In the genomic region with DNA sequence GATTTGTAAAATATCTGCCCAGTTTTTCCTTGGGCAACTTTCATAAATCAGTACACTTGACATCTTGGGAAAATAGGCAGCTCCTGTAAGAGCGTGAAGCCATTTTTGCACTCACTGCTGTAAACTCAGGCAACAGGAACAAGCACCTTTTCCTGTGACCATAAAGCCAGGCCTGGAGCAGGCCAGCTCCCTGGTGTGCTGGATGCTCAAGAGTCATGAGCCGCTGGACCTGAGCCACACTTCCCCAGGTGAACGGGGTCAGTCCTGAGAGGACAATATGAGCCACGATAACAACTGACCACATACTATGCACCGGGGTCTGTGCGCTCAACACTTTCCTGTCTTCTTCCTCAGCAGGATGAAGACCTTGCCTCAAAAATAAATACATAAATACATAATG, we compare ENCODE assay signal across 19 cellular contexts.
DNase-seq lines count a peak whose midpoint lies in the region; ATAC-seq and TF ChIP-seq lines count a peak whose summit lies in the region.
"Had no signal": no experiment of that assay in that cellular context is flagged by ENCODE, and none has a peak within 500 bp of the region (broad histone marks: within the 10 kb centered on the region; RNA-seq: fewer than 3 reads in every experiment).

No MANE protein-coding gene starts in this region.

- peaks cover 3% of the 10 kb centered on the region for H3K9me3 ChIP-seq in left ventricle myocardium inferior (replicated peaks)
- no peaks in the 10 kb centered on the region for H3K9me3 ChIP-seq in OCI-LY7 (ENCODE audit: low read length)
- H3K9me3 ChIP-seq in thymus (ENCODE audit: control insufficient read depth) = no peaks in the 10 kb centered on the region
- H3K9me3 ChIP-seq in adrenal gland (replicated peaks in 1 of 3) = no peaks in the 10 kb centered on the region
- H3K9me3 ChIP-seq: A549 had no signal

- POLR2A ChIA-PET in OCI-LY7 (lab: Charles Lee) = interaction anchor here (0.6 to 1.0 kb wide), 2 partner anchors 39 to 48 kb away, joined by 3 to 5 read pairs; no protein-coding TSS in a partner anchor

- peak overlapping the region; percentile 91; the same call in 1 of the 2 replicates for H2AFZ ChIP-seq in OCI-LY7 (ENCODE audit: low read length)

- H3K9me2 ChIP-seq in OCI-LY7 (ENCODE audit: insufficient read depth, low read length) = no peaks in the 10 kb centered on the region

- TF ChIP-seq POLR2A in adrenal gland (IDR thresholded peaks at IDR 0.05) = no peak

- peak overlapping the region; percentile 76 for H3K27ac ChIP-seq in left ventricle myocardium inferior (replicated peaks)
- H3K27ac ChIP-seq in OCI-LY7 (ENCODE audit: low read depth, low read length, poor library complexity, severe bottlenecking) = no peak overlapping the region
- peak overlapping the region; percentile 55 for H3K27ac ChIP-seq in thymus (ENCODE audit: low read depth)
- no peak overlapping the region for H3K27ac ChIP-seq in adrenal gland
- H3K27ac ChIP-seq: HL-60 had no signal

- H3K36me3 Mint-ChIP-seq in activated naive CD4-positive, alpha-beta T cell treated with anti-CD3 and anti-CD28 coated beads, Interleukin-2, amount 50 U/mL, for 72 hours = no peaks in the 10 kb centered on the region
- H3K36me3 Mint-ChIP-seq: CD14-positive monocyte, IgD-negative memory B cell had no signal

- no peaks in the 10 kb centered on the region for H4K20me1 ChIP-seq in OCI-LY7 (ENCODE audit: insufficient read depth, low read length)

- no peak for DNase-seq in left ventricle myocardium inferior
- no peak for DNase-seq in cardiac septum (ENCODE audit: low spot score)
- no peak for DNase-seq in OCI-LY7 (ENCODE audit: low spot score)
- DNase-seq in left kidney (ENCODE audit: low read depth, low spot score) = peak; percentile 26
- no peak for DNase-seq in activated naive CD4-positive, alpha-beta T cell treated with anti-CD3 and anti-CD28 coated beads, Interleukin-2, amount 50 U/mL, for 72 hours (ENCODE audit: low spot score in 2 of 2)
- no peak for DNase-seq in adrenal gland
- no peak for DNase-seq in activated CD4-positive, alpha-beta T cell treated with anti-CD3 and anti-CD28 coated beads, Interleukin-2, amount 50 U/mL, for 1 hour
- DNase-seq: DMS79, HFFc6, NCI-H1105, NCI-H2081, NCI-H446 treated with DMSO at 0.1 percent for 48 hours, SHP77 treated with DMSO at 0.1 percent for 48 hours had no signal

- intact Hi-C loops in left ventricle myocardium inferior (cut with micrococcal nuclease) (no loop called here), cardiac septum (cut with DNase I) (no loop called here), OCI-LY7 (cut with micrococcal nuclease; ENCODE audit: unreplicated experiment) (no loop called here), adrenal gland (cut with DNase I) (no loop called here)

- ATAC-seq in activated naive CD4-positive, alpha-beta T cell treated with anti-CD3 and anti-CD28 coated beads, Interleukin-2, amount 50 U/mL, for 72 hours = no peak
- ATAC-seq: SK-N-SH treated with all-trans-retinoic acid at 6 μM for 48 hours had no signal

- H3K27me3 ChIP-seq in left ventricle myocardium inferior (ENCODE audit: low read depth) (peaks cover 10% of the 10 kb centered on the region), thymus (ENCODE audit: control insufficient read depth, insufficient read depth) (no peaks in the 10 kb centered on the region), adrenal gland (no peaks in the 10 kb centered on the region)

- H3K36me3 ChIP-seq in left ventricle myocardium inferior (no peaks in the 10 kb centered on the region), OCI-LY7 (ENCODE audit: insufficient read depth, low read length) (no peaks in the 10 kb centered on the region), thymus (ENCODE audit: control insufficient read depth, insufficient read depth) (no peaks in the 10 kb centered on the region), adrenal gland (replicated peaks in 1 of 2) (no peaks in the 10 kb centered on the region)

- peaks cover 27% of the 10 kb centered on the region for H3K4me1 ChIP-seq in left ventricle myocardium inferior
- peaks cover 17% of the 10 kb centered on the region for H3K4me1 ChIP-seq in OCI-LY7 (ENCODE audit: insufficient read depth, low read length, poor library complexity, severe bottlenecking)
- peaks cover 12% of the 10 kb centered on the region for H3K4me1 ChIP-seq in thymus (ENCODE audit: control insufficient read depth, insufficient read depth, low read length)
- no peaks in the 10 kb centered on the region for H3K4me1 ChIP-seq in adrenal gland (replicated peaks in 1 of 2)

- BruUV-seq in OCI-LY7 (replicated peaks; lab: Mats Ljungman, UMichigan) = no TSS peak

- H3K4me3 ChIP-seq in left ventricle myocardium inferior (no peak overlapping the region), OCI-LY7 (ENCODE audit: low read depth, low read length, poor library complexity, severe bottlenecking) (no peak overlapping the region), thymus (ENCODE audit: low read length) (no peak overlapping the region), adrenal gland (no peak overlapping the region)
- H3K4me3 ChIP-seq: A549 had no signal

- H3K27ac Mint-ChIP-seq in activated naive CD4-positive, alpha-beta T cell treated with anti-CD3 and anti-CD28 coated beads, Interleukin-2, amount 50 U/mL, for 72 hours = no peak overlapping the region
- H3K27ac Mint-ChIP-seq: CD14-positive monocyte, HFFc6 had no signal

- 95% methylated on average over 6 of the region's 6 CpGs for WGBS in thymus
- 82 to 93% (median 85%) methylated on average over 6 of the region's 6 CpGs for WGBS in adrenal gland, 4 donors

- no peaks in the 10 kb centered on the region for H3K9me3 Mint-ChIP-seq in activated naive CD4-positive, alpha-beta T cell treated with anti-CD3 and anti-CD28 coated beads, Interleukin-2, amount 50 U/mL, for 72 hours
- H3K9me3 Mint-ChIP-seq: HFFc6 had no signal

- TF ChIP-seq CTCF in left ventricle myocardium inferior (IDR thresholded peaks at IDR 0.05; ENCODE audit: borderline replicate concordance) (no peak), OCI-LY7 (conservative IDR thresholded peaks at IDR 0.05; ENCODE audit: low read length) (no peak), adrenal gland (IDR thresholded peaks at IDR 0.05) (no peak)

- peak overlapping the region; percentile 50; the same call in 1 of the 2 replicates for H3K4me2 ChIP-seq in OCI-LY7 (ENCODE audit: low read length)
- H3K4me2 ChIP-seq: A549 had no signal

- CTCF ChIA-PET in OCI-LY7 (lab: Charles Lee; ENCODE audit: unreplicated experiment) = interaction anchor here (0.6 to 0.7 kb wide), 3 partner anchors 38 to 130 kb away, joined by 3 to 7 read pairs (median 5); no protein-coding TSS in a partner anchor

- H3K79me2 ChIP-seq in OCI-LY7 (ENCODE audit: insufficient read depth, low read depth, low read length) = no peaks in the 10 kb centered on the region

Comparison
In these comparisons a context has a peak if more than half of its experiments do, and no peak if none do; other contexts are left out.
1. H3K27ac ChIP-seq: peak in left ventricle myocardium inferior (single experiment) and thymus (single experiment); none in OCI-LY7 (single experiment) and adrenal gland (0 of 5).